Comparison of ENCODE assay signal across 8 cellular contexts in genomic region chr1:12152106-12152891, GRCh38. TPM values are rescaled to one million over a fixed set of nuclear protein-coding genes. Genes with fewer than 3 reads are reported as not detected.
A peak's percentile ranks its signal among the peaks of the same experiment; 100 is the strongest.
DNase-seq lines count a peak whose midpoint lies in the region; ATAC-seq and TF ChIP-seq lines count a peak whose summit lies in the region.

No MANE protein-coding gene starts in this region.

- H3K9me3 Mint-ChIP-seq in immature natural killer cell = no peaks in the 10 kb centered on the region

- no peak for TF ChIP-seq CTCF in GM10266 (IDR thresholded peaks at IDR 0.05; ENCODE audit: control insufficient read depth, insufficient read depth, low read depth, missing control alignments)

- peaks cover 87 to 89% of the 10 kb centered on the region in 2 donors for H3K4me1 Mint-ChIP-seq in immature natural killer cell

- peak; percentile 64 for ATAC-seq in GM19452 (IDR thresholded peaks at IDR 0.05; ENCODE audit: unreplicated experiment)
- peak; percentile 62 for ATAC-seq in HG03432 (IDR thresholded peaks at IDR 0.05; ENCODE audit: unreplicated experiment)

- DNase-seq in GM10266 (ENCODE audit: extremely low spot score) = peak; percentile 72
- DNase-seq in immature natural killer cell = no peak
- DNase-seq in NCI-H510A treated with DMSO at 0.1 percent for 48 hours (lab: John Stamatoyannopoulos, UW) = no peak
- no peak for DNase-seq in inferior parietal cortex (ENCODE audit: extremely low spot score)
- no peak for DNase-seq in AG08396 (ENCODE audit: low spot score)
- DNase-seq in ecto neural progenitor cell (ENCODE audit: low spot score) = no peak

- peaks cover 7 to 10% (median 8%) of the 10 kb centered on the region in 3 donors for H3K27me3 Mint-ChIP-seq in immature natural killer cell (ENCODE audit: low read depth in 3 of 3)

- no peaks in the 10 kb centered on the region for H3K36me3 Mint-ChIP-seq in immature natural killer cell

- H3K27ac Mint-ChIP-seq in immature natural killer cell = peak overlapping the region; percentile 97 to 99 (median 99)

- H3K4me3 Mint-ChIP-seq in immature natural killer cell = peak overlapping the region; percentile 54 to 80 (median 72)

RNA-seq across cellular contexts. Expression of gene TNFRSF1B, which starts 14.5 kb away (rescaled TPM):
- polyA plus RNA-seq in immature natural killer cell = 100 to 1,000 TPM; 162 to 269 (median 165) TPM
